ENCODE assay signal across 1 cellular context in genomic region chr19:9538183-9539058, GRCh38.
A peak's percentile ranks its signal among the peaks of the same experiment; 100 is the strongest.
TF ChIP-seq lines count a peak whose summit lies in the region.

Gene ZNF426, minus strand, starts transcription at chr19:9538645. Its CDS starts 2,413 bp downstream, at chr19:9536232.

TF ChIP-seq in K562, 482 proteins besides CTCF, POLR2A, EP300 and RAD21 (continued from another document and continues in another):
- TF ChIP-seq, protein P1, sequence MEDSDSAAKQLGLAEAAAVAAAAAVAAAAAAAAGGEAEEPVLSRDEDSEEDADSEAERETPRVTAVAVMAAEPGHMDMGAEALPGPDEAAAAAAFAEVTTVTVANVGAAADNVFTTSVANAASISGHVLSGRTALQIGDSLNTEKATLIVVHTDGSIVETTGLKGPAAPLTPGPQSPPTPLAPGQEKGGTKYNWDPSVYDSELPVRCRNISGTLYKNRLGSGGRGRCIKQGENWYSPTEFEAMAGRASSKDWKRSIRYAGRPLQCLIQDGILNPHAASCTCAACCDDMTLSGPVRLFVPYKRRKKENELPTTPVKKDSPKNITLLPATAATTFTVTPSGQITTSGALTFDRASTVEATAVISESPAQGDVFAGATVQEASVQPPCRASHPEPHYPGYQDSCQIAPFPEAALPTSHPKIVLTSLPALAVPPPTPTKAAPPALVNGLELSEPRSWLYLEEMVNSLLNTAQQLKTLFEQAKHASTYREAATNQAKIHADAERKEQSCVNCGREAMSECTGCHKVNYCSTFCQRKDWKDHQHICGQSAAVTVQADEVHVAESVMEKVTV (CRISPR knock-in tag; IDR thresholded peaks at IDR 0.05) = no peak
- TF ChIP-seq ZNF668 (CRISPR knock-in tag; IDR thresholded peaks at IDR 0.05) (no peak), GTF2B (IDR thresholded peaks at IDR 0.05; ENCODE audit: extremely low read depth, insufficient read length) (no peak), DIDO1 (tag; IDR thresholded peaks at IDR 0.05; ENCODE audit: low read depth) (peak; percentile 93), ZNF780A (CRISPR knock-in tag; IDR thresholded peaks at IDR 0.05) (no peak), PTBP1 (IDR thresholded peaks at IDR 0.05; ENCODE audit: low read depth, low read length) (no peak), MEF2D (tag; conservative IDR thresholded peaks at IDR 0.05; ENCODE audit: low read depth) (no peak), RB1 (IDR thresholded peaks at IDR 0.05; ENCODE audit: low read depth) (peak; percentile 53; the same call in 1 of the 2 replicates), FOXA3 (CRISPR knock-in tag; conservative IDR thresholded peaks at IDR 0.05 in 1 of 2, IDR thresholded peaks at IDR 0.05 in 1 of 2) (no peak), TAF1 (IDR thresholded peaks at IDR 0.05; ENCODE audit: control insufficient read depth, extremely low read depth, insufficient read depth, low read length, severe bottlenecking) (peak; percentile 75), BRD9 (IDR thresholded peaks at IDR 0.05; ENCODE audit: low read depth, partially characterized antibody) (peak; percentile 55), ZFX (CRISPR knock-in tag; IDR thresholded peaks at IDR 0.05) (peak; percentile 98), RBBP5 (IDR thresholded peaks at IDR 0.05; ENCODE audit: borderline replicate concordance, insufficient read depth, low read length, poor library complexity, severe bottlenecking) (peak; percentile 78), MTA2 (IDR thresholded peaks at IDR 0.05; ENCODE audit: low read depth) (no peak), GATA2 (CRISPR knock-in tag; IDR thresholded peaks at IDR 0.05) (no peak), NONO (IDR thresholded peaks at IDR 0.05; ENCODE audit: low read depth in 2 of 2, low read length in 1 of 2) (no peak), KDM2B (CRISPR knock-in tag; IDR thresholded peaks at IDR 0.05) (no peak), MCM5 (IDR thresholded peaks at IDR 0.05; ENCODE audit: low read depth) (no peak), ZNF12 (CRISPR knock-in tag; IDR thresholded peaks at IDR 0.05) (peak; percentile 66; the same call in 1 of the 2 replicates), GTF3C2 (IDR thresholded peaks at IDR 0.05; ENCODE audit: borderline replicate concordance, extremely low read depth, insufficient read length) (no peak), SLC30A9 (CRISPR knock-in tag; IDR thresholded peaks at IDR 0.05) (no peak), MYBL2 (IDR thresholded peaks at IDR 0.05; ENCODE audit: low read depth) (no peak), MYBL2 (CRISPR knock-in tag; IDR thresholded peaks at IDR 0.05; ENCODE audit: borderline replicate concordance) (no peak), MNT (conservative IDR thresholded peaks at IDR 0.05) (peak; percentile 29 to 75; a peak in 3 of 4 replicates), ZNF431 (CRISPR knock-in tag; IDR thresholded peaks at IDR 0.05) (0 out of 2 replicates have a peak, but pooled peaks have one; percentile 38), RBM17 (IDR thresholded peaks at IDR 0.05; ENCODE audit: borderline replicate concordance, low read depth, low read length) (no peak), SMAD4 (CRISPR knock-in tag; conservative IDR thresholded peaks at IDR 0.05) (0 out of 2 replicates have a peak, but pooled peaks have one; percentile 38), ESRRA (IDR thresholded peaks at IDR 0.05; ENCODE audit: borderline replicate concordance, low read depth) (peak; percentile 55; the same call in 1 of the 2 replicates), POLR2H (tag; IDR thresholded peaks at IDR 0.05; ENCODE audit: low read depth) (peak; percentile 79), ZNF79 (CRISPR knock-in tag; IDR thresholded peaks at IDR 0.05; ENCODE audit: low read depth) (no peak), ZNF280A (IDR thresholded peaks at IDR 0.05; ENCODE audit: low read depth, partially characterized antibody) (no peak), ATF7 (IDR thresholded peaks at IDR 0.05) (peak; percentile 98), NR2C2 (CRISPR knock-in tag; IDR thresholded peaks at IDR 0.05) (no peak), NR2C2 (tag; IDR thresholded peaks at IDR 0.05) (peak; percentile 46; the same call in 1 of the 2 replicates), LCOR (CRISPR knock-in tag; IDR thresholded peaks at IDR 0.05) (no peak; the same call in 1 of the 2 replicates), HLTF (IDR thresholded peaks at IDR 0.05) (0 out of 2 replicates have a peak, but pooled peaks have one; percentile 44), ZNF717 (CRISPR knock-in tag; IDR thresholded peaks at IDR 0.05) (no peak), ZNF263 (CRISPR knock-in tag; IDR thresholded peaks at IDR 0.05; ENCODE audit: borderline replicate concordance) (peak; percentile 55; the same call in 1 of the 2 replicates), L3MBTL2 (IDR thresholded peaks at IDR 0.05) (peak; percentile 98), TBP (optimal IDR thresholded peaks at IDR 0.05; ENCODE audit: low read depth, low read length) (peak; percentile 69), SMARCA4 (IDR thresholded peaks at IDR 0.05) (no peak), DNMT1 (IDR thresholded peaks at IDR 0.05) (no peak), KAT8 (IDR thresholded peaks at IDR 0.05; ENCODE audit: low read depth) (0 out of 2 replicates have a peak, but pooled peaks have one; percentile 23), MYC (IDR thresholded peaks at IDR 0.05; ENCODE audit: low read depth, low read length) (peak; percentile 54; the same call in 1 of the 2 replicates), MYC (CRISPR knock-in tag; IDR thresholded peaks at IDR 0.05; ENCODE audit: borderline replicate concordance, low read depth) (no peak), PML (IDR thresholded peaks at IDR 0.05; ENCODE audit: low read length) (peak; percentile 40), ZNF324 (CRISPR knock-in tag; IDR thresholded peaks at IDR 0.05) (no peak), NRF1 (conservative IDR thresholded peaks at IDR 0.05 in 1 of 2, IDR thresholded peaks at IDR 0.05 in 1 of 2) (peak; percentile 27 to 37; a peak in 1 of 4 replicates), MAX (CRISPR knock-in tag; IDR thresholded peaks at IDR 0.05) (peak; percentile 63; the same call in 1 of the 2 replicates), SP1 (CRISPR knock-in tag; IDR thresholded peaks at IDR 0.05) (peak; percentile 52; the same call in 1 of the 2 replicates)
- TF ChIP-seq, protein P2, sequence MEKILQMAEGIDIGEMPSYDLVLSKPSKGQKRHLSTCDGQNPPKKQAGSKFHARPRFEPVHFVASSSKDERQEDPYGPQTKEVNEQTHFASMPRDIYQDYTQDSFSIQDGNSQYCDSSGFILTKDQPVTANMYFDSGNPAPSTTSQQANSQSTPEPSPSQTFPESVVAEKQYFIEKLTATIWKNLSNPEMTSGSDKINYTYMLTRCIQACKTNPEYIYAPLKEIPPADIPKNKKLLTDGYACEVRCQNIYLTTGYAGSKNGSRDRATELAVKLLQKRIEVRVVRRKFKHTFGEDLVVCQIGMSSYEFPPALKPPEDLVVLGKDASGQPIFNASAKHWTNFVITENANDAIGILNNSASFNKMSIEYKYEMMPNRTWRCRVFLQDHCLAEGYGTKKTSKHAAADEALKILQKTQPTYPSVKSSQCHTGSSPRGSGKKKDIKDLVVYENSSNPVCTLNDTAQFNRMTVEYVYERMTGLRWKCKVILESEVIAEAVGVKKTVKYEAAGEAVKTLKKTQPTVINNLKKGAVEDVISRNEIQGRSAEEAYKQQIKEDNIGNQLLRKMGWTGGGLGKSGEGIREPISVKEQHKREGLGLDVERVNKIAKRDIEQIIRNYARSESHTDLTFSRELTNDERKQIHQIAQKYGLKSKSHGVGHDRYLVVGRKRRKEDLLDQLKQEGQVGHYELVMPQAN (IDR thresholded peaks at IDR 0.05; ENCODE audit: borderline replicate concordance) = peak; percentile 16; the same call in 1 of the 2 replicates
- TF ChIP-seq, protein P3, sequence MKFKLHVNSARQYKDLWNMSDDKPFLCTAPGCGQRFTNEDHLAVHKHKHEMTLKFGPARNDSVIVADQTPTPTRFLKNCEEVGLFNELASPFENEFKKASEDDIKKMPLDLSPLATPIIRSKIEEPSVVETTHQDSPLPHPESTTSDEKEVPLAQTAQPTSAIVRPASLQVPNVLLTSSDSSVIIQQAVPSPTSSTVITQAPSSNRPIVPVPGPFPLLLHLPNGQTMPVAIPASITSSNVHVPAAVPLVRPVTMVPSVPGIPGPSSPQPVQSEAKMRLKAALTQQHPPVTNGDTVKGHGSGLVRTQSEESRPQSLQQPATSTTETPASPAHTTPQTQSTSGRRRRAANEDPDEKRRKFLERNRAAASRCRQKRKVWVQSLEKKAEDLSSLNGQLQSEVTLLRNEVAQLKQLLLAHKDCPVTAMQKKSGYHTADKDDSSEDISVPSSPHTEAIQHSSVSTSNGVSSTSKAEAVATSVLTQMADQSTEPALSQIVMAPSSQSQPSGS (CRISPR knock-in tag; IDR thresholded peaks at IDR 0.05) = peak; percentile 53; the same call in 1 of the 2 replicates
- TF ChIP-seq, protein P4, sequence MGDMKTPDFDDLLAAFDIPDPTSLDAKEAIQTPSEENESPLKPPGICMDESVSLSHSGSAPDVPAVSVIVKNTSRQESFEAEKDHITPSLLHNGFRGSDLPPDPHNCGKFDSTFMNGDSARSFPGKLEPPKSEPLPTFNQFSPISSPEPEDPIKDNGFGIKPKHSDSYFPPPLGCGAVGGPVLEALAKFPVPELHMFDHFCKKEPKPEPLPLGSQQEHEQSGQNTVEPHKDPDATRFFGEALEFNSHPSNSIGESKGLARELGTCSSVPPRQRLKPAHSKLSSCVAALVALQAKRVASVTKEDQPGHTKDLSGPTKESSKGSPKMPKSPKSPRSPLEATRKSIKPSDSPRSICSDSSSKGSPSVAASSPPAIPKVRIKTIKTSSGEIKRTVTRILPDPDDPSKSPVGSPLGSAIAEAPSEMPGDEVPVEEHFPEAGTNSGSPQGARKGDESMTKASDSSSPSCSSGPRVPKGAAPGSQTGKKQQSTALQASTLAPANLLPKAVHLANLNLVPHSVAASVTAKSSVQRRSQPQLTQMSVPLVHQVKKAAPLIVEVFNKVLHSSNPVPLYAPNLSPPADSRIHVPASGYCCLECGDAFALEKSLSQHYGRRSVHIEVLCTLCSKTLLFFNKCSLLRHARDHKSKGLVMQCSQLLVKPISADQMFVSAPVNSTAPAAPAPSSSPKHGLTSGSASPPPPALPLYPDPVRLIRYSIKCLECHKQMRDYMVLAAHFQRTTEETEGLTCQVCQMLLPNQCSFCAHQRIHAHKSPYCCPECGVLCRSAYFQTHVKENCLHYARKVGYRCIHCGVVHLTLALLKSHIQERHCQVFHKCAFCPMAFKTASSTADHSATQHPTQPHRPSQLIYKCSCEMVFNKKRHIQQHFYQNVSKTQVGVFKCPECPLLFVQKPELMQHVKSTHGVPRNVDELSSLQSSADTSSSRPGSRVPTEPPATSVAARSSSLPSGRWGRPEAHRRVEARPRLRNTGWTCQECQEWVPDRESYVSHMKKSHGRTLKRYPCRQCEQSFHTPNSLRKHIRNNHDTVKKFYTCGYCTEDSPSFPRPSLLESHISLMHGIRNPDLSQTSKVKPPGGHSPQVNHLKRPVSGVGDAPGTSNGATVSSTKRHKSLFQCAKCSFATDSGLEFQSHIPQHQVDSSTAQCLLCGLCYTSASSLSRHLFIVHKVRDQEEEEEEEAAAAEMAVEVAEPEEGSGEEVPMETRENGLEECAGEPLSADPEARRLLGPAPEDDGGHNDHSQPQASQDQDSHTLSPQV (IDR thresholded peaks at IDR 0.05) = peak; percentile 68
